In genomic region chr12:43102506-43103269, GRCh38 we compare ENCODE assay signal across 19 cellular contexts.
"Had no signal": no experiment of that assay in that cellular context is flagged by ENCODE, and none has a peak within 500 bp of the region (broad histone marks: within the 10 kb centered on the region; RNA-seq: fewer than 3 reads in every experiment).

No MANE protein-coding gene starts in this region.

- H3K4me1 ChIP-seq: ascending aorta, breast epithelium, gastrocnemius medialis, heart left ventricle, left ventricle myocardium inferior, sigmoid colon had no signal

- DNase-seq: activated CD4-positive, alpha-beta T cell treated with anti-CD3 and anti-CD28 coated beads for 1 hour; activated CD4-positive, alpha-beta T cell treated with anti-CD3 and anti-CD28 coated beads, Interleukin-2, amount 50 U/mL, for 48 hours; activated gamma-delta T cell; erythroblast; gastrocnemius medialis; heart left ventricle; kidney glomerular epithelial cell; left ventricle myocardium inferior; naive thymus-derived CD4-positive, alpha-beta T cell; sigmoid colon; stimulated activated CD8-positive, alpha-beta memory T cell treated with anti-CD3 and anti-CD28 coated beads, Interleukin-4, amount 100 ng/mL, for 48 hours; stimulated activated naive CD4-positive, alpha-beta T cell; T-helper 17 cell; WERI-Rb-1 had no signal

- FAIRE-seq: endometrium had no signal

- H3K9ac ChIP-seq: parathyroid adenoma had no signal

- H3K9me3 ChIP-seq: ascending aorta, breast epithelium, gastrocnemius medialis, heart left ventricle, left ventricle myocardium inferior, sigmoid colon had no signal

- H3K27me3 ChIP-seq: ascending aorta, breast epithelium, gastrocnemius medialis, heart left ventricle, sigmoid colon had no signal

- H3K79me2 ChIP-seq: parathyroid adenoma had no signal

- ATAC-seq: gastrocnemius medialis; heart left ventricle; naive thymus-derived CD4-positive, alpha-beta T cell; T-helper 17 cell had no signal

- H3K27ac ChIP-seq: ascending aorta, breast epithelium, coronary artery, gastrocnemius medialis, heart left ventricle, left ventricle myocardium inferior, parathyroid adenoma, sigmoid colon, WERI-Rb-1 had no signal

- H3K4me3 ChIP-seq: ascending aorta, breast epithelium, coronary artery, gastrocnemius medialis, heart left ventricle, left ventricle myocardium inferior, sigmoid colon had no signal

- H2AFZ ChIP-seq: parathyroid adenoma had no signal

- H3K36me3 ChIP-seq: ascending aorta, breast epithelium, gastrocnemius medialis, heart left ventricle, left ventricle myocardium inferior, sigmoid colon, WERI-Rb-1 had no signal
